Comparison of ENCODE assay signal across 2 cellular contexts in the genomic region with DNA sequence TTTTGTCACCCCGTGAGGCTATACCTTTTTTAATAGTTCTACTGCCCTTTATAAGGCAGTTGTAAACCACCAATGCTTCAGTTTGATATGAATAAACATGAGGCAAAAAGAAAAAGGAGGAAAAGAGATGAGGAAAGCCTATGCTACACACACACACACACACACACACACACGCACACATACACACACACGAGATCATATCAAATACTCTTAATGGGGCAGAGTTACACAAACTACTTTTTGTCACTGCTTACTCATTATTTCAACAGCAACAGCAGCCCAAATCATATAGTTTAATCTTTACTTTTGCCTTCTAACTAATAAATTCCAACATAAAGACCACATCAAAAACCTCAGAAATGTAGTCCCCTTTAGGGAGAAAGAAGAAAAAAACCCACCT.
TF ChIP-seq lines count a peak whose summit lies in the region.

No MANE protein-coding gene starts in this region.

TF ChIP-seq in HEK293, 187 proteins besides CTCF, POLR2A, EP300 and RAD21:
- TF ChIP-seq, protein P1, sequence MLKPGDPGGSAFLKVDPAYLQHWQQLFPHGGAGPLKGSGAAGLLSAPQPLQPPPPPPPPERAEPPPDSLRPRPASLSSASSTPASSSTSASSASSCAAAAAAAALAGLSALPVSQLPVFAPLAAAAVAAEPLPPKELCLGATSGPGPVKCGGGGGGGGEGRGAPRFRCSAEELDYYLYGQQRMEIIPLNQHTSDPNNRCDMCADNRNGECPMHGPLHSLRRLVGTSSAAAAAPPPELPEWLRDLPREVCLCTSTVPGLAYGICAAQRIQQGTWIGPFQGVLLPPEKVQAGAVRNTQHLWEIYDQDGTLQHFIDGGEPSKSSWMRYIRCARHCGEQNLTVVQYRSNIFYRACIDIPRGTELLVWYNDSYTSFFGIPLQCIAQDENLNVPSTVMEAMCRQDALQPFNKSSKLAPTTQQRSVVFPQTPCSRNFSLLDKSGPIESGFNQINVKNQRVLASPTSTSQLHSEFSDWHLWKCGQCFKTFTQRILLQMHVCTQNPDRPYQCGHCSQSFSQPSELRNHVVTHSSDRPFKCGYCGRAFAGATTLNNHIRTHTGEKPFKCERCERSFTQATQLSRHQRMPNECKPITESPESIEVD (tag by site-specific recombination; IDR thresholded peaks at IDR 0.05) = peak; percentile 25; the same call in 1 of the 2 replicates
- TF ChIP-seq, protein P2, sequence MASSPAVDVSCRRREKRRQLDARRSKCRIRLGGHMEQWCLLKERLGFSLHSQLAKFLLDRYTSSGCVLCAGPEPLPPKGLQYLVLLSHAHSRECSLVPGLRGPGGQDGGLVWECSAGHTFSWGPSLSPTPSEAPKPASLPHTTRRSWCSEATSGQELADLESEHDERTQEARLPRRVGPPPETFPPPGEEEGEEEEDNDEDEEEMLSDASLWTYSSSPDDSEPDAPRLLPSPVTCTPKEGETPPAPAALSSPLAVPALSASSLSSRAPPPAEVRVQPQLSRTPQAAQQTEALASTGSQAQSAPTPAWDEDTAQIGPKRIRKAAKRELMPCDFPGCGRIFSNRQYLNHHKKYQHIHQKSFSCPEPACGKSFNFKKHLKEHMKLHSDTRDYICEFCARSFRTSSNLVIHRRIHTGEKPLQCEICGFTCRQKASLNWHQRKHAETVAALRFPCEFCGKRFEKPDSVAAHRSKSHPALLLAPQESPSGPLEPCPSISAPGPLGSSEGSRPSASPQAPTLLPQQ (tag by site-specific recombination; IDR thresholded peaks at IDR 0.05) = 0 out of 2 replicates have a peak, but pooled peaks have one; percentile 48
- no peak for TF ChIP-seq YY1 (tag by site-specific recombination; IDR thresholded peaks at IDR 0.05)
- TF ChIP-seq, protein P3, sequence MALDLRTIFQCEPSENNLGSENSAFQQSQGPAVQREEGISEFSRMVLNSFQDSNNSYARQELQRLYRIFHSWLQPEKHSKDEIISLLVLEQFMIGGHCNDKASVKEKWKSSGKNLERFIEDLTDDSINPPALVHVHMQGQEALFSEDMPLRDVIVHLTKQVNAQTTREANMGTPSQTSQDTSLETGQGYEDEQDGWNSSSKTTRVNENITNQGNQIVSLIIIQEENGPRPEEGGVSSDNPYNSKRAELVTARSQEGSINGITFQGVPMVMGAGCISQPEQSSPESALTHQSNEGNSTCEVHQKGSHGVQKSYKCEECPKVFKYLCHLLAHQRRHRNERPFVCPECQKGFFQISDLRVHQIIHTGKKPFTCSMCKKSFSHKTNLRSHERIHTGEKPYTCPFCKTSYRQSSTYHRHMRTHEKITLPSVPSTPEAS (tag by site-specific recombination; IDR thresholded peaks at IDR 0.05) = 0 out of 2 replicates have a peak, but pooled peaks have one; percentile 27
TF ChIP-seq in HEK293: peak in this region for 3.

TF ChIP-seq in HEK293T, 16 proteins besides CTCF, POLR2A, EP300 and RAD21 (continued from another document):
- TF ChIP-seq, protein P4, sequence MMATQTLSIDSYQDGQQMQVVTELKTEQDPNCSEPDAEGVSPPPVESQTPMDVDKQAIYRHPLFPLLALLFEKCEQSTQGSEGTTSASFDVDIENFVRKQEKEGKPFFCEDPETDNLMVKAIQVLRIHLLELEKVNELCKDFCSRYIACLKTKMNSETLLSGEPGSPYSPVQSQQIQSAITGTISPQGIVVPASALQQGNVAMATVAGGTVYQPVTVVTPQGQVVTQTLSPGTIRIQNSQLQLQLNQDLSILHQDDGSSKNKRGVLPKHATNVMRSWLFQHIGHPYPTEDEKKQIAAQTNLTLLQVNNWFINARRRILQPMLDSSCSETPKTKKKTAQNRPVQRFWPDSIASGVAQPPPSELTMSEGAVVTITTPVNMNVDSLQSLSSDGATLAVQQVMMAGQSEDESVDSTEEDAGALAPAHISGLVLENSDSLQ (IDR thresholded peaks at IDR 0.05) = no peak
- TF ChIP-seq CTBP1 (IDR thresholded peaks at IDR 0.05; ENCODE audit: borderline replicate concordance) (no peak), SP1 (IDR thresholded peaks at IDR 0.05) (no peak), FOXA1 (IDR thresholded peaks at IDR 0.05) (no peak), TARDBP (IDR thresholded peaks at IDR 0.05) (no peak), SUZ12 (IDR thresholded peaks at IDR 0.05) (no peak), NFRKB (IDR thresholded peaks at IDR 0.05) (no peak), ZNF384 (IDR thresholded peaks at IDR 0.05) (no peak)
TF ChIP-seq in HEK293T: peak in this region for 0.
